1 cellular context compared by ENCODE assay signal in the genomic region with DNA sequence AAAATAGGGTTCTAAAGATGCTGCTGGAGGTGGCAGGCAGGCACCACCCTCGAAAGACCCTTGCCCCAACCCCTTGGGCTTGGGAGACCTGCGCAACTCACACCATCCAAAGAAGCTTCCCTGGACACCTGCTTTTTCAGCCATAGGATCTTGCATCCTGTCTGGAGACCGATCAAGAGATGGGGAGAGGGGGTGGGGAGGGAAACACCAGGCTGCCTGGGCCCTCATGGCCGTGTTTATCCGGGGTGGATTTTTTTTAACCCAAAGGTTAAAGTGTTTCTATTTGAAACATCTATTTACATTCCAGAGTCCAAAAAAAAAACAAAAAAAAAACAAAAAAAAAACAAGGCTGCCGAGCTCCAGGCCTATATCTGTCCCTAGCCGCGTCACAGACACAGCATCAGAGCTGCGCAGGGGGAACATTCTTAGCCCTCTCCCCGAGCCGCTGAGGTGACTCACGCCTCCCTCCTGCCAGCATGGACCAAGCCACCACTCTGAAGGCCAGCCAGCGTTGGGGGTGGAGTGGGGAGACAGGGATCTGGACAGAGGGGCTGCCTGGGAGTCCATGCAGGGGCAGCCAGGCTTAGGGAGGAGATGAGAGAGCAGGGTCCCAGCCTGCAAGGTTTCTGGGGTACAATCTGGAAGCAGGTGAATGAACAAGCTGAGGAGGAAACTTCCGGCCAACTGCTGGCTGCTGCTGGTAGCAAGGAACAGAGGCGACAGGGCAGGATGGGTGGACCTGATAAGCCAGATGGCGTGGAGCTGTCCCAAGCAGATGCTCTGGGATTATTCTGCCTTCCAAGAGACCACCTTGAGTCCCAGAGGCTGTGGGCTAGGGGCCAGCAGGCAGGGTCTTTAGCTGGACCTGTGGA.
A peak's percentile ranks its signal among the peaks of the same experiment; 100 is the strongest.
TF ChIP-seq lines count a peak whose summit lies in the region.

No MANE protein-coding gene starts in this region.

TF ChIP-seq in HepG2, 621 proteins besides CTCF, POLR2A, EP300 and RAD21 (continued from another document and continues in another):
- TF ChIP-seq DMTF1 (CRISPR knock-in tag; IDR thresholded peaks at IDR 0.05) (0 out of 2 replicates have a peak, but pooled peaks have one; percentile 68), NONO (IDR thresholded peaks at IDR 0.05) (no peak), NONO (CRISPR knock-in tag; conservative IDR thresholded peaks at IDR 0.05) (peak; percentile 80; the same call in 1 of the 2 replicates), MIER3 (CRISPR knock-in tag; IDR thresholded peaks at IDR 0.05; ENCODE audit: borderline replicate concordance) (peak; percentile 53; the same call in 1 of the 2 replicates), THRA (CRISPR knock-in tag; IDR thresholded peaks at IDR 0.05; ENCODE audit: borderline replicate concordance) (peak; percentile 71), ZNF550 (CRISPR knock-in tag; IDR thresholded peaks at IDR 0.05; ENCODE audit: borderline replicate concordance) (no peak), FOXA3 (CRISPR knock-in tag; IDR thresholded peaks at IDR 0.05) (peak; percentile 88), ZNF468 (CRISPR knock-in tag; IDR thresholded peaks at IDR 0.05) (no peak), HOXA3 (CRISPR knock-in tag; IDR thresholded peaks at IDR 0.05) (peak; percentile 80; the same call in 1 of the 2 replicates), ZFAT (CRISPR knock-in tag; conservative IDR thresholded peaks at IDR 0.05) (no peak), ZBTB46 (CRISPR knock-in tag; IDR thresholded peaks at IDR 0.05; ENCODE audit: borderline replicate concordance) (peak; percentile 89; the same call in 1 of the 2 replicates), ERF (CRISPR knock-in tag; IDR thresholded peaks at IDR 0.05) (peak; percentile 94; the same call in 1 of the 2 replicates), TFDP2 (CRISPR knock-in tag; IDR thresholded peaks at IDR 0.05) (peak; percentile 72), GATAD1 (CRISPR knock-in tag; IDR thresholded peaks at IDR 0.05) (peak; percentile 66; the same call in 1 of the 2 replicates), AKNA (CRISPR knock-in tag; IDR thresholded peaks at IDR 0.05; ENCODE audit: borderline replicate concordance) (no peak), ISX (CRISPR knock-in tag; conservative IDR thresholded peaks at IDR 0.05) (no peak), ZNF343 (CRISPR knock-in tag; IDR thresholded peaks at IDR 0.05) (peak; percentile 89), ZSCAN12 (CRISPR knock-in tag; IDR thresholded peaks at IDR 0.05) (no peak), ZNF510 (CRISPR knock-in tag; IDR thresholded peaks at IDR 0.05; ENCODE audit: low read depth) (peak; percentile 82; the same call in 1 of the 2 replicates), ZNF766 (CRISPR knock-in tag; IDR thresholded peaks at IDR 0.05; ENCODE audit: borderline replicate concordance) (no peak), POLR2G (IDR thresholded peaks at IDR 0.05; ENCODE audit: low read depth, low read length) (peak; percentile 59), NFIC (IDR thresholded peaks at IDR 0.05; ENCODE audit: low read length) (peak; percentile 86), ZNF775 (CRISPR knock-in tag; IDR thresholded peaks at IDR 0.05; ENCODE audit: borderline replicate concordance) (0 out of 2 replicates have a peak, but pooled peaks have one; percentile 69), YY1 (IDR thresholded peaks at IDR 0.05; ENCODE audit: insufficient read depth, insufficient replicate concordance, low read depth, low read length) (no peak), KLF16 (CRISPR knock-in tag; IDR thresholded peaks at IDR 0.05) (peak in 1 of 2 experiments; percentile 83; a peak in 2 of 4 replicates), ZNF432 (CRISPR knock-in tag; IDR thresholded peaks at IDR 0.05; ENCODE audit: borderline replicate concordance) (no peak)
- TF ChIP-seq, protein P1, sequence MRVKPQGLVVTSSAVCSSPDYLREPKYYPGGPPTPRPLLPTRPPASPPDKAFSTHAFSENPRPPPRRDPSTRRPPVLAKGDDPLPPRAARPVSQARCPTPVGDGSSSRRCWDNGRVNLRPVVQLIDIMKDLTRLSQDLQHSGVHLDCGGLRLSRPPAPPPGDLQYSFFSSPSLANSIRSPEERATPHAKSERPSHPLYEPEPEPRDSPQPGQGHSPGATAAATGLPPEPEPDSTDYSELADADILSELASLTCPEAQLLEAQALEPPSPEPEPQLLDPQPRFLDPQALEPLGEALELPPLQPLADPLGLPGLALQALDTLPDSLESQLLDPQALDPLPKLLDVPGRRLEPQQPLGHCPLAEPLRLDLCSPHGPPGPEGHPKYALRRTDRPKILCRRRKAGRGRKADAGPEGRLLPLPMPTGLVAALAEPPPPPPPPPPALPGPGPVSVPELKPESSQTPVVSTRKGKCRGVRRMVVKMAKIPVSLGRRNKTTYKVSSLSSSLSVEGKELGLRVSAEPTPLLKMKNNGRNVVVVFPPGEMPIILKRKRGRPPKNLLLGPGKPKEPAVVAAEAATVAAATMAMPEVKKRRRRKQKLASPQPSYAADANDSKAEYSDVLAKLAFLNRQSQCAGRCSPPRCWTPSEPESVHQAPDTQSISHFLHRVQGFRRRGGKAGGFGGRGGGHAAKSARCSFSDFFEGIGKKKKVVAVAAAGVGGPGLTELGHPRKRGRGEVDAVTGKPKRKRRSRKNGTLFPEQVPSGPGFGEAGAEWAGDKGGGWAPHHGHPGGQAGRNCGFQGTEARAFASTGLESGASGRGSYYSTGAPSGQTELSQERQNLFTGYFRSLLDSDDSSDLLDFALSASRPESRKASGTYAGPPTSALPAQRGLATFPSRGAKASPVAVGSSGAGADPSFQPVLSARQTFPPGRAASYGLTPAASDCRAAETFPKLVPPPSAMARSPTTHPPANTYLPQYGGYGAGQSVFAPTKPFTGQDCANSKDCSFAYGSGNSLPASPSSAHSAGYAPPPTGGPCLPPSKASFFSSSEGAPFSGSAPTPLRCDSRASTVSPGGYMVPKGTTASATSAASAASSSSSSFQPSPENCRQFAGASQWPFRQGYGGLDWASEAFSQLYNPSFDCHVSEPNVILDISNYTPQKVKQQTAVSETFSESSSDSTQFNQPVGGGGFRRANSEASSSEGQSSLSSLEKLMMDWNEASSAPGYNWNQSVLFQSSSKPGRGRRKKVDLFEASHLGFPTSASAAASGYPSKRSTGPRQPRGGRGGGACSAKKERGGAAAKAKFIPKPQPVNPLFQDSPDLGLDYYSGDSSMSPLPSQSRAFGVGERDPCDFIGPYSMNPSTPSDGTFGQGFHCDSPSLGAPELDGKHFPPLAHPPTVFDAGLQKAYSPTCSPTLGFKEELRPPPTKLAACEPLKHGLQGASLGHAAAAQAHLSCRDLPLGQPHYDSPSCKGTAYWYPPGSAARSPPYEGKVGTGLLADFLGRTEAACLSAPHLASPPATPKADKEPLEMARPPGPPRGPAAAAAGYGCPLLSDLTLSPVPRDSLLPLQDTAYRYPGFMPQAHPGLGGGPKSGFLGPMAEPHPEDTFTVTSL (CRISPR knock-in tag; IDR thresholded peaks at IDR 0.05; ENCODE audit: borderline replicate concordance): peak; percentile 69
- TF ChIP-seq, protein P2, sequence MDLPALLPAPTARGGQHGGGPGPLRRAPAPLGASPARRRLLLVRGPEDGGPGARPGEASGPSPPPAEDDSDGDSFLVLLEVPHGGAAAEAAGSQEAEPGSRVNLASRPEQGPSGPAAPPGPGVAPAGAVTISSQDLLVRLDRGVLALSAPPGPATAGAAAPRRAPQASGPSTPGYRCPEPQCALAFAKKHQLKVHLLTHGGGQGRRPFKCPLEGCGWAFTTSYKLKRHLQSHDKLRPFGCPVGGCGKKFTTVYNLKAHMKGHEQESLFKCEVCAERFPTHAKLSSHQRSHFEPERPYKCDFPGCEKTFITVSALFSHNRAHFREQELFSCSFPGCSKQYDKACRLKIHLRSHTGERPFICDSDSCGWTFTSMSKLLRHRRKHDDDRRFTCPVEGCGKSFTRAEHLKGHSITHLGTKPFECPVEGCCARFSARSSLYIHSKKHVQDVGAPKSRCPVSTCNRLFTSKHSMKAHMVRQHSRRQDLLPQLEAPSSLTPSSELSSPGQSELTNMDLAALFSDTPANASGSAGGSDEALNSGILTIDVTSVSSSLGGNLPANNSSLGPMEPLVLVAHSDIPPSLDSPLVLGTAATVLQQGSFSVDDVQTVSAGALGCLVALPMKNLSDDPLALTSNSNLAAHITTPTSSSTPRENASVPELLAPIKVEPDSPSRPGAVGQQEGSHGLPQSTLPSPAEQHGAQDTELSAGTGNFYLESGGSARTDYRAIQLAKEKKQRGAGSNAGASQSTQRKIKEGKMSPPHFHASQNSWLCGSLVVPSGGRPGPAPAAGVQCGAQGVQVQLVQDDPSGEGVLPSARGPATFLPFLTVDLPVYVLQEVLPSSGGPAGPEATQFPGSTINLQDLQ (CRISPR knock-in tag; IDR thresholded peaks at IDR 0.05): peak; percentile 98
